In genomic region chr5:114935490-114935889, GRCh38 we compare ENCODE assay signal across 32 cellular contexts.
"Had no signal": no experiment of that assay in that cellular context is flagged by ENCODE, and none has a peak within 500 bp of the region (broad histone marks: within the 10 kb centered on the region; RNA-seq: fewer than 3 reads in every experiment).

No MANE protein-coding gene starts in this region.

- H3K27ac ChIP-seq: ascending aorta, cardiac muscle cell, VCaP had no signal

- H3K9me3 ChIP-seq: ascending aorta had no signal

- DNase-seq: activated B cell treated with CpG ODN at 0.5 μM for 24 hours; activated CD4-positive, alpha-beta memory T cell treated with anti-CD3 and anti-CD28 coated beads for 36 hours; activated CD4-positive, alpha-beta T cell treated with anti-CD3 and anti-CD28 coated beads for 4 hours; activated CD4-positive, alpha-beta T cell treated with anti-CD3 and anti-CD28 coated beads, Interleukin-2, amount 10 ng/mL, durations not matched to agents 24 days and 14 days; activated CD4-positive, alpha-beta T cell treated with anti-CD3 and anti-CD28 coated beads, Interleukin-2, amount 50 U/mL, for 1 hour; activated CD4-positive, alpha-beta T cell treated with anti-CD3 and anti-CD28 coated beads, Interleukin-2, amount 50 U/mL, for 4 hours; activated CD4-positive, CD25-positive, alpha-beta regulatory T cell treated with anti-CD3 and anti-CD28 coated beads, Interleukin-2, amount 50 U/mL, for 72 hours; activated CD8-positive, alpha-beta memory T cell treated with anti-CD3 and anti-CD28 coated beads, Interleukin-2, amount 50 U/mL, for 4 hours; activated CD8-positive, alpha-beta T cell treated with anti-CD3 and anti-CD28 coated beads for 36 hours; activated effector memory CD4-positive, alpha-beta T cell treated with anti-CD3 and anti-CD28 coated beads, Interleukin-2, amount 50 U/mL, for 16 hours; activated gamma-delta T cell treated with Interleukin-2 at 50 U/mL for 16 hours; activated naive CD4-positive, alpha-beta T cell; activated naive CD4-positive, alpha-beta T cell treated with anti-CD3 and anti-CD28 coated beads for 36 hours; activated naive CD8-positive, alpha-beta T cell treated with anti-CD3 and anti-CD28 coated beads, Interleukin-2, amount 10 ng/mL, durations not matched to agents 7 days and 5 days; activated naive CD8-positive, alpha-beta T cell treated with anti-CD3 and anti-CD28 coated beads, Interleukin-2, amount 50 U/mL, for 24 hours; activated T-cell treated with anti-CD3 and anti-CD28 coated beads for 4 hours; activated T-cell treated with anti-CD3 and anti-CD28 coated beads, Interleukin-2, amount 50 U/mL, for 1 hour; activated T-cell treated with anti-CD3 and anti-CD28 coated beads, Interleukin-2, amount 50 U/mL, for 4 hours; activated T-cell treated with anti-CD3 and anti-CD28 coated beads, Interleukin-2, amount 50 U/mL, for 72 hours; amygdala; anterior cingulate cortex; caudate nucleus; cerebellar nuclear complex; T-helper 1 cell; T-helper 2 cell; T-helper 9 cell had no signal

- H3K36me3 ChIP-seq: ascending aorta, cardiac muscle cell had no signal

- ATAC-seq: activated CD8-positive, alpha-beta T cell treated with anti-CD3 and anti-CD28 coated beads for 36 hours; activated naive CD8-positive, alpha-beta T cell treated with anti-CD3 and anti-CD28 coated beads, Interleukin-2, amount 50 U/mL, for 24 hours; activated T-cell treated with anti-CD3 and anti-CD28 coated beads, Interleukin-2, amount 50 U/mL, for 4 hours; activated T-cell treated with anti-CD3 and anti-CD28 coated beads, Interleukin-2, amount 50 U/mL, for 72 hours; activated T-helper 17 cell treated with anti-CD3 and anti-CD28 coated beads, Interleukin-2, amount 50 U/mL, for 72 hours had no signal

- H3K27me3 ChIP-seq: ascending aorta, cardiac muscle cell had no signal

- FAIRE-seq: bronchial epithelial cell, TTC549 had no signal

- H3K4me3 ChIP-seq: ascending aorta, cardiac muscle cell had no signal

- H3K4me1 ChIP-seq: ascending aorta had no signal
